In the genomic region with DNA sequence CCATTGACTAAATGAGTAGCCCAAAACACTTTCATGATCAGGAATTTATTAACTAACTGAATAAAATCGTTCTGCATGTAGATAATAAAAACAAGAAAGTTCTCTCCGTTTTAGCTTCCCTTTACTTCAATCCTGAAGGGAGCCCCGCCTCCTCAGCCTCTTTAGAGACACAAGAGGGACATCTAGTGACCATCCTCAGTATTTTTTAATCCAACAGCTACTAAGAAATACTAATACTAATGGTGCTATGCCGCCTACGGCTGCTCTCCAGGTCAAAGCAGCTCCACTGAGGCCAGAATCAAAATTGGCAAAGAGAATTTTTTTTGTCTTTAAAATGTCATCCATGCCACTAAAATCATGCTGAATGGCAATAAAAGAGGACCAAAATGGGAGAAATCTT, we compare ENCODE assay signal across 8 cellular contexts. TPM values are rescaled to one million over a fixed set of nuclear protein-coding genes. Genes with fewer than 3 reads are reported as not detected.
DNase-seq lines count a peak whose midpoint lies in the region; ATAC-seq, FAIRE-seq and TF ChIP-seq lines count a peak whose summit lies in the region.

No MANE protein-coding gene starts in this region.

- peak; percentile 55 for TF ChIP-seq CTCF in A549 (IDR thresholded peaks at IDR 0.05)
- TF ChIP-seq CTCF in WERI-Rb-1 (IDR thresholded peaks at IDR 0.05; ENCODE audit: low read depth, low read length) = peak; percentile 24
- TF ChIP-seq CTCF in glutamatergic neuron (IDR thresholded peaks at IDR 0.05; ENCODE audit: partially characterized antibody, unreplicated experiment) = peak; percentile 54

- FAIRE-seq in A549 (lab: Jason Lieb, UNC) = peak; percentile 54

- H3K36me3 ChIP-seq in ES-I3 (ENCODE audit: insufficient read depth, low read length) = no peaks in the 10 kb centered on the region
- no peaks in the 10 kb centered on the region for H3K36me3 ChIP-seq in WERI-Rb-1

- intact Hi-C loops in sciatic nerve (cut with DNase I) = no loop called here

- peaks cover 5% of the 10 kb centered on the region for H3K9me3 Mint-ChIP-seq in glutamatergic neuron (ENCODE audit: unreplicated experiment)

- no peaks in the 10 kb centered on the region for H3K9me3 ChIP-seq in A549
- no peaks in the 10 kb centered on the region; the same call in 1 of the 2 replicates for H3K9me3 ChIP-seq in ES-I3 (ENCODE audit: control insufficient read depth, insufficient read depth, low read length)
- peaks cover 5% of the 10 kb centered on the region for H3K9me3 ChIP-seq in WERI-Rb-1 (ENCODE audit: severe bottlenecking)

- peak overlapping the region; percentile 23 for H3K4me2 ChIP-seq in A549

- H3K4me3 Mint-ChIP-seq in glutamatergic neuron (ENCODE audit: unreplicated experiment) = peak overlapping the region; percentile 72

- DNase-seq in A549 (ENCODE audit: low read depth in 1 of 2, low spot score in 1 of 2) = peak; percentile 33 to 59
- DNase-seq in NCI-H128 (lab: John Stamatoyannopoulos, UW; ENCODE audit: unreplicated experiment) = peak; percentile 7
- peak; percentile 25 for DNase-seq in WERI-Rb-1
- peak; percentile 37 for DNase-seq in glutamatergic neuron
- DNase-seq in sciatic nerve (ENCODE audit: low spot score) = peak; percentile 62

- no peak overlapping the region for H3K27ac Mint-ChIP-seq in glutamatergic neuron (ENCODE audit: unreplicated experiment)

- H3K36me3 Mint-ChIP-seq in glutamatergic neuron (ENCODE audit: unreplicated experiment) = no peaks in the 10 kb centered on the region

- POLR2A ChIA-PET in A549 (lab: Yijun Ruan, JAX) = no interaction called here

- H3K4me3 ChIP-seq in A549 = no peak overlapping the region
- no peak overlapping the region for H3K4me3 ChIP-seq in WERI-Rb-1 (ENCODE audit: low read depth, low read length)

- peak; percentile 70 to 71 for TF ChIP-seq RAD21 in A549 (conservative IDR thresholded peaks at IDR 0.05 in 1 of 2, IDR thresholded peaks at IDR 0.05 in 1 of 2)

- peak overlapping the region; percentile 9; the same call in 1 of the 2 replicates for H3K9ac ChIP-seq in ES-I3 (ENCODE audit: low read depth, low read length)

- H3K27ac ChIP-seq in A549 (no peak overlapping the region), WERI-Rb-1 (no peak overlapping the region)

- peaks cover 3% of the 10 kb centered on the region for H3K27me3 Mint-ChIP-seq in glutamatergic neuron (ENCODE audit: unreplicated experiment)

- peaks cover 71% of the 10 kb centered on the region for H3K27me3 ChIP-seq in WERI-Rb-1 (ENCODE audit: insufficient read depth, low read depth, severe bottlenecking)

- TF ChIP-seq EP300 in A549 (IDR thresholded peaks at IDR 0.05) = no peak

- H3K4me1 Mint-ChIP-seq in glutamatergic neuron (ENCODE audit: low read depth, unreplicated experiment) = peaks cover 19% of the 10 kb centered on the region

- TF ChIP-seq POLR2A in A549 (IDR thresholded peaks at IDR 0.05; ENCODE audit: low read length) = no peak

- peaks cover 4% of the 10 kb centered on the region; the same call in 1 of the 3 replicates for H3K4me1 ChIP-seq in A549
- H3K4me1 ChIP-seq in ES-I3 (ENCODE audit: insufficient read depth, low read length) = peaks cover 17% of the 10 kb centered on the region

- CTCF ChIA-PET in A549 (lab: Yijun Ruan, JAX) = interaction anchor here (0.8 to 2.2 kb wide), 12 partner anchors 9 to 1111 kb away, joined by 3 to 22 read pairs (median 4); partner anchors contain the start of gene TSPAN6

- WGBS in A549 (ENCODE audit: missing lambda C conversion rate) = 0% methylated on average over 5 of the region's 5 CpGs

- peak; percentile 79 to 81 for ATAC-seq in A549
- peak; percentile 48 for ATAC-seq in HG02623 (IDR thresholded peaks at IDR 0.05; ENCODE audit: unreplicated experiment)
- peak; percentile 64 for ATAC-seq in sciatic nerve
- ATAC-seq in HG02588 (IDR thresholded peaks at IDR 0.05; ENCODE audit: unreplicated experiment) = no peak

TF ChIP-seq in A549, 52 proteins besides CTCF, POLR2A, EP300 and RAD21:
- no peak for TF ChIP-seq PHF8 (IDR thresholded peaks at IDR 0.05; ENCODE audit: borderline replicate concordance, low read depth)
- TF ChIP-seq SMC3 (IDR thresholded peaks at IDR 0.05) = peak; percentile 40; the same call in 1 of the 3 replicates
- no peak for TF ChIP-seq NFE2L2 (conservative IDR thresholded peaks at IDR 0.05; ENCODE audit: low read length)

RNA-seq across cellular contexts. Expression of gene PCDH19, which starts 3.2 kb away (rescaled TPM):
- polyA plus RNA-seq in A549 (2011; rRNA removed) = 0.01 and 0.03 TPM in 2 replicates
- 0.01 TPM in 2 replicates for polyA plus RNA-seq in A549 (2012; cell fraction: cytosol; rRNA removed)
- polyA plus RNA-seq in A549 (2012; cell fraction: nucleus; rRNA removed) = 0.02 TPM in 2 replicates
- polyA plus RNA-seq in A549 (2017; fragmentation: RNase III; extraction: RNeasy Plus Mini Kit Qiagen cat#74134 plus additional on column Dnase treatment) = 0.01 TPM in 3 replicates
- polyA minus RNA-seq in A549 (2011; rRNA and poly(A)+ RNA removed) = not detected in 2 replicates
- total RNA-seq in glutamatergic neuron (ENCODE audit: unreplicated experiment) = 4.1 TPM
- 16.4 TPM for total RNA-seq in sciatic nerve

Comparison
In these comparisons a context has a peak if more than half of its experiments do, and no peak if none do; other contexts are left out.
1. DNase-seq: peak in every context shown above with its lines; median percentile 62 in sciatic nerve; 46 in A549; 37 in glutamatergic neuron; 25 in WERI-Rb-1; 7 in NCI-H128.